ENCODE assay signal across 1 cellular context in genomic region chr3:149356630-149357029, GRCh38.
TF ChIP-seq lines count a peak whose summit lies in the region.

No MANE protein-coding gene starts in this region.

TF ChIP-seq in HepG2, 621 proteins besides CTCF, POLR2A, EP300 and RAD21:
- 0 out of 2 replicates have a peak, but pooled peaks have one; percentile 4 for TF ChIP-seq YEATS4 (CRISPR knock-in tag; IDR thresholded peaks at IDR 0.05; ENCODE audit: borderline replicate concordance)
- peak; percentile 36 for TF ChIP-seq ASH2L (IDR thresholded peaks at IDR 0.05; ENCODE audit: insufficient read length, low read depth, low read length)
- TF ChIP-seq EHMT2 (IDR thresholded peaks at IDR 0.05; ENCODE audit: borderline replicate concordance, low read depth, low read length) = 0 out of 2 replicates have a peak, but pooled peaks have one; percentile 8
- TF ChIP-seq MED1 (CRISPR knock-in tag; IDR thresholded peaks at IDR 0.05) = no peak
- TF ChIP-seq ZNF3 (CRISPR knock-in tag; IDR thresholded peaks at IDR 0.05) = no peak
- TF ChIP-seq LCORL (IDR thresholded peaks at IDR 0.05) = no peak
- TF ChIP-seq LCORL (CRISPR knock-in tag; IDR thresholded peaks at IDR 0.05) = peak; percentile 6; the same call in 1 of the 2 replicates
TF ChIP-seq in HepG2: peak in this region for 4.
